In the genomic region with DNA sequence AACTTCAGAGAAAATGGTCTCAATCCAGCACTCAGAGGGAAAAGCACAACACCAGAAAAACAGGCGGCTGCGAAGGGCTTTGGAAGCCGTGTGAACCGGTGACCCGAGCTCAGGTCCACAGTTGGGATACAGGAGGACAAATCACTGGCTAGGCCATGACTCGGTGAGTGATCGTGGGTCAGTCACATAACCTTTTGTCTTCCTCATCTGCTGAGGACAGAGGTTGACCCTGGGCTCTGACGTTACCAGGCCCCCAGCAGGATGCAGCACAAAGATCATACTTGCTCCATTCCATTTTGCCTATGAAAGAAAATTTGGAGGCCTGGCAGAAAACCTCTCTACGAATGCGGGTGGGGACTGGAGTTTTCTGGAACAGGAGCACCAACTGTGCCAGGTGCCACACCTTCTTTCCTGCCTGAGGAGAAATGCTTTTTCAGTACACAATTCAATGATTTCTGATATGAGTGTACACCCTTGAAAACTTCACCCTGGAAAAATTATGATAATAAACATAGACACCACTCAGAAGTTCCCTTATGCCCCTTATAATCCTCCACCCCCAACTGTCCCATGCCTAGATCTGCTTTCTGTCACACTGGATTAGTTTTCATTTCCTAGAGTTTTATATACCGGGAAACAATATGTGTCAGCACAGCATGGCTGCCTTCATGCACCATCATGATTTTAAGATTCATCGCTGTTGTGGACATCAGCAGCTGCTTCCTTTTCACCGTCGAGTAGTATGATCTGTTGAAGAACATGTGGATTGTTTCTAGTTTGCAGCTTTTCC, we compare ENCODE assay signal across 7 cellular contexts.
"Had no signal": no experiment of that assay in that cellular context is flagged by ENCODE, and none has a peak within 500 bp of the region (broad histone marks: within the 10 kb centered on the region; RNA-seq: fewer than 3 reads in every experiment).

No MANE protein-coding gene starts in this region.

- H3K27me3 Mint-ChIP-seq: IgD-negative memory B cell had no signal

- H3K4me1 Mint-ChIP-seq: IgD-negative memory B cell had no signal

- H3K36me3 ChIP-seq: HAP-1 had no signal

- H3K9me3 Mint-ChIP-seq: IgD-negative memory B cell had no signal

- ATAC-seq: HCT116 had no signal

- H3K27ac Mint-ChIP-seq: HFFc6, IgD-negative memory B cell had no signal

- H3K27ac ChIP-seq: HL-60 had no signal

- H3K9me3 ChIP-seq: HAP-1 had no signal

- DNase-seq: GOT3, H7, HFFc6 had no signal

- H3K4me3 Mint-ChIP-seq: HFFc6, IgD-negative memory B cell had no signal

- H3K4me3 ChIP-seq: HAP-1 had no signal
